2 cellular contexts compared by ENCODE assay signal in the genomic region with DNA sequence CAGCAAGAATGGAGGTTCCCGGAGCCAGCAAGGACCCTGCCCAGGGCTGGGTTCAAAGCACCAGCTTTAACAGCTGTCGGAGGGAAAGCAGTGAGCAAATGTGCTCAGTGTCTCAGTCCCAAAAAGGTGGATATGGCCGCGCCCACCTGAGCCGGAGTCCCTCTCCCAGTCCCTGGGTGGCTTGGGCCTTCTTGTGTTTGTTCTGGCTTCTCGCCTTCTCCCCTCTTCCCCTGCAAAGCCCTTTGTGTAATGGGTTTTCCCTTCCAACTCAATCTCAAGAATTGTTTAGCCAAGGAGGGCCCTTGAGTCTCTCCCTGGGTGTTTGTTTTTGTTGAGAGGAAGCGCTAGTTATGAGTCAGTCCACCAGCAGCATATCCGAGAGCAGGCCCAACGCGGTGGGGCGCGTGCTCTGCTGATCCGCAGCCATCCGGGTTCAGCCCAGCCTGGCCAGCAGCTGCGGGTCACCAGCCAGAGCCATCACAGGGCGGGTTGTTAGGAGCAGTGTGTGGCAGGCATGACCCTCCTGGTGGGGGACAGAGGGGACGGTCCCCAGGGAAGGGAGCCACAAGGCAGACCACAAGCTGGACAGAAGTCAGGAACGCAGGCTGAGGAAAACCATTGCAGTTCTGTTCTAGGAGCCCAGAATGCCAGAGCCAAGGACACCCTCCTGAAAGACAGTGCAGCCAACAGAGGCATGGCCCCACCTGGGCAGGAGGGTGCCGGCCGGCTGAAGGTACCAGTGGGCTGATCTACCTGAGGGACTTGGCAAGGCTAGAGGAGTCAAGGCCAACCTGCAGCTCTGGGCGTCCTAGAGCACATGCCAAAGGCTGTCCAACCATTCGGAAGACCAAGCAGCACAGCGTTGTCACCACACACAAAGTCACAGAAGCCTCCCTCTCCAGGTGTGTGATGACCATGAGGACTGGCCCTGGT.
TF ChIP-seq lines count a peak whose summit lies in the region.

No MANE protein-coding gene starts in this region.

TF ChIP-seq in IMR-90, 13 proteins besides CTCF, POLR2A, EP300 and RAD21:
- TF ChIP-seq, protein P1, sequence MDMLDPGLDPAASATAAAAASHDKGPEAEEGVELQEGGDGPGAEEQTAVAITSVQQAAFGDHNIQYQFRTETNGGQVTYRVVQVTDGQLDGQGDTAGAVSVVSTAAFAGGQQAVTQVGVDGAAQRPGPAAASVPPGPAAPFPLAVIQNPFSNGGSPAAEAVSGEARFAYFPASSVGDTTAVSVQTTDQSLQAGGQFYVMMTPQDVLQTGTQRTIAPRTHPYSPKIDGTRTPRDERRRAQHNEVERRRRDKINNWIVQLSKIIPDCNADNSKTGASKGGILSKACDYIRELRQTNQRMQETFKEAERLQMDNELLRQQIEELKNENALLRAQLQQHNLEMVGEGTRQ (IDR thresholded peaks at IDR 0.05; ENCODE audit: low read depth, low read length) = peak; percentile 64; the same call in 1 of the 2 replicates
- TF ChIP-seq MAZ (IDR thresholded peaks at IDR 0.05; ENCODE audit: borderline replicate concordance, low read depth, low read length) (peak; percentile 46; the same call in 1 of the 2 replicates), RCOR1 (IDR thresholded peaks at IDR 0.05; ENCODE audit: insufficient replicate concordance, low read length) (no peak), CEBPB (IDR thresholded peaks at IDR 0.05; ENCODE audit: low read depth, low read length) (no peak), BHLHE40 (IDR thresholded peaks at IDR 0.05; ENCODE audit: low read depth, low read length) (peak; percentile 91), NFE2L2 (IDR thresholded peaks at IDR 0.05; ENCODE audit: low read depth, low read length) (peak; percentile 13; the same call in 1 of the 2 replicates), SMC3 (IDR thresholded peaks at IDR 0.05; ENCODE audit: low read depth, low read length) (0 out of 2 replicates have a peak, but pooled peaks have one; percentile 10), FOS (IDR thresholded peaks at IDR 0.05; ENCODE audit: low read depth, low read length) (peak; percentile 79), MXI1 (IDR thresholded peaks at IDR 0.05; ENCODE audit: borderline replicate concordance, low read depth, low read length) (no peak)

TF ChIP-seq in SK-N-SH treated with all-trans-retinoic acid at 6 μM for 48 hours, 23 proteins besides CTCF, POLR2A, EP300 and RAD21:
- TF ChIP-seq ESRRG (CRISPR knock-in tag; IDR thresholded peaks at IDR 0.05) (no peak), CREB5 (CRISPR knock-in tag; IDR thresholded peaks at IDR 0.05; ENCODE audit: low read depth) (no peak), OSR1 (CRISPR knock-in tag; IDR thresholded peaks at IDR 0.05) (no peak), GLIS3 (CRISPR knock-in tag; IDR thresholded peaks at IDR 0.05) (no peak)
